In genomic region chr9:130452835-130453234, GRCh38 we compare ENCODE assay signal across 24 cellular contexts.
"Had no signal": no experiment of that assay in that cellular context is flagged by ENCODE, and none has a peak within 500 bp of the region (broad histone marks: within the 10 kb centered on the region; RNA-seq: fewer than 3 reads in every experiment).

No MANE protein-coding gene starts in this region.

- DNase-seq: activated CD4-positive, alpha-beta memory T cell treated with anti-CD3 and anti-CD28 coated beads for 36 hours; activated CD4-positive, alpha-beta T cell treated with anti-CD3 and anti-CD28 coated beads, Interleukin-2, amount 10 ng/mL, durations not matched to agents 24 days and 14 days; activated CD4-positive, CD25-positive, alpha-beta regulatory T cell treated with anti-CD3 and anti-CD28 coated beads, Interleukin-2, amount 50 U/mL, for 72 hours; activated CD8-positive, alpha-beta memory T cell treated with anti-CD3 and anti-CD28 coated beads, Interleukin-2, amount 50 U/mL, for 4 hours; activated gamma-delta T cell treated with Interleukin-2 at 50 U/mL for 16 hours; activated naive CD4-positive, alpha-beta T cell treated with anti-CD3 and anti-CD28 coated beads, Interleukin-2, amount 50 U/mL, for 16 hours; activated naive CD8-positive, alpha-beta T cell treated with anti-CD3 and anti-CD28 coated beads, Interleukin-2, amount 50 U/mL, for 24 hours; activated T-cell treated with anti-CD3 and anti-CD28 coated beads, Interleukin-2, amount 50 U/mL, for 1 hour; dorsolateral prefrontal cortex; effector memory CD4-positive, alpha-beta T cell; head of caudate nucleus; left lung; nephron progenitor cell; retina; stimulated activated CD4-positive, alpha-beta T cell treated with anti-CD3 and anti-CD28 coated beads, Interleukin-1b, Interleukin-23, amount 100 ng/mL, for 48 hours; stimulated activated naive B cell treated with anti-CD40 and anti-IgM and Interleukin-4, amounts not matched to agents 10 μg/mL and 1 μg/mL and 100 μg/mL, for 72 hours had no signal

- FAIRE-seq: pancreas, TTC549 had no signal

- H3K27me3 ChIP-seq: dorsolateral prefrontal cortex, pancreas, stomach, suprapubic skin, tibial nerve had no signal

- H3K4me3 ChIP-seq: coronary artery, dorsolateral prefrontal cortex, left lung, pancreas, prostate gland, smooth muscle cell, stomach, suprapubic skin, tibial nerve had no signal

- H3K36me3 ChIP-seq: left lung, pancreas, prostate gland, stomach, suprapubic skin had no signal

- H3K27ac ChIP-seq: suprapubic skin had no signal

- H3K4me1 ChIP-seq: prostate gland had no signal

- H3K9me3 ChIP-seq: left lung, pancreas, prostate gland, stomach, suprapubic skin, tibial nerve had no signal
